Comparison of ENCODE assay signal across 14 cellular contexts in the genomic region with DNA sequence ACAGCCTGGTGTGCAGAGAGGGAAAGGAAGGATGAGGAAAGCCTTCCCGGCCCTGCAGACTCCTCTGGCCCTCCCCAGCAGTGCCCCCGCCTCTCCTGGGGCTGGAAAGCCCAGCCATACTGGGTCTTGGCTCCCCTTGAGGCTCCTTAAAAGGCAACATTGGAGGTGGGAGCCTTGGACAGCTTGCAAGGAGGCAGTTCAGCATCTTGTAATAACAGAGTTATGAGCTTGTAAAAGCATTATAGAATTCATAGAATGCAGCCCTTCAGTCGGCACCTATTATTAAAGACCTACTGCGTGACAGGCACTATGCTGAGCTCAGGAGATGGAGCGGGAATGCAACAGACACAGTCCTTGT. TPM values are rescaled to one million over a fixed set of nuclear protein-coding genes. Genes with fewer than 3 reads are reported as not detected.
A peak's percentile ranks its signal among the peaks of the same experiment; 100 is the strongest.
DNase-seq lines count a peak whose midpoint lies in the region; ATAC-seq and TF ChIP-seq lines count a peak whose summit lies in the region.
"Had no signal": no experiment of that assay in that cellular context is flagged by ENCODE, and none has a peak within 500 bp of the region (broad histone marks: within the 10 kb centered on the region; RNA-seq: fewer than 3 reads in every experiment).

No MANE protein-coding gene starts in this region.

- no peaks in the 10 kb centered on the region for H3F3A ChIP-seq in smooth muscle cell (ENCODE audit: low read depth)

- peaks cover 4% of the 10 kb centered on the region for H3K79me2 ChIP-seq in smooth muscle cell (ENCODE audit: low read depth)

- H3K4me3 ChIP-seq in smooth muscle cell, result peak overlapping the region; percentile 21

- no TSS peak for BruUV-seq in MCF 10A (replicated peaks; lab: Mats Ljungman, UMichigan)

- peaks cover 11% of the 10 kb centered on the region for H3K36me3 Mint-ChIP-seq in MCF 10A (ENCODE audit: insufficient read depth, unreplicated experiment)
- H3K36me3 Mint-ChIP-seq: brain had no signal

- peak overlapping the region; percentile 64 for H3K4me2 ChIP-seq in smooth muscle cell

- H3K36me3 ChIP-seq in smooth muscle cell (ENCODE audit: low read depth), result no peaks in the 10 kb centered on the region

- H3K9ac ChIP-seq in smooth muscle cell (ENCODE audit: low read depth), result no peak overlapping the region

- H2AFZ ChIP-seq in smooth muscle cell (ENCODE audit: low read depth), result no peak overlapping the region

- H3K27me3 ChIP-seq in layer of hippocampus (ENCODE audit: control insufficient read depth, insufficient read depth, low read length) (peaks cover 3% of the 10 kb centered on the region), smooth muscle cell (ENCODE audit: low read depth) (no peaks in the 10 kb centered on the region)

- DNase-seq in EH (ENCODE audit: low read depth) (peak; percentile 82), MCF 10A (ENCODE audit: unreplicated experiment) (no peak), smooth muscle cell (lab: John Stamatoyannopoulos, UW; ENCODE audit: unreplicated experiment) (no peak), anterior cingulate cortex (lab: John Stamatoyannopoulos, UW) (no peak)
- no peak for DNase-seq in activated CD4-positive, alpha-beta T cell treated with anti-CD3 and anti-CD28 coated beads for 48 hours
- DNase-seq: activated CD4-positive, alpha-beta T cell treated with anti-CD3 and anti-CD28 coated beads, Interleukin-2, amount 50 U/mL, for 48 hours; DMS 273 treated with DMSO at 0.1 percent for 48 hours; NCI-H1694; T-helper 9 cell had no signal

- peak overlapping the region; percentile 54 for H3K27ac ChIP-seq in layer of hippocampus (ENCODE audit: low read depth, low read length)
- H3K27ac ChIP-seq in smooth muscle cell (ENCODE audit: low read depth), result peak overlapping the region; percentile 53

- H3K4me3 Mint-ChIP-seq in MCF 10A (ENCODE audit: unreplicated experiment), result no peak overlapping the region
- H3K4me3 Mint-ChIP-seq: brain had no signal

- no peaks in the 10 kb centered on the region for H3K9me3 Mint-ChIP-seq in MCF 10A (ENCODE audit: unreplicated experiment)
- H3K9me3 Mint-ChIP-seq: brain had no signal

- CTCF ChIA-PET in MCF 10A (lab: Yijun Ruan, JAX), result interaction anchor here (0.7 to 2.0 kb wide), 4 partner anchors 11 to 208 kb away, joined by 3 to 10 read pairs (median 4); no protein-coding TSS in a partner anchor

- intact Hi-C loops in MCF 10A (cut with micrococcal nuclease), result no loop called here

- 49% methylated on average over 5 of the region's 5 CpGs for whole genome bisulfite sequencing in smooth muscle cell (ENCODE audit: low lambda C conversion rate)

- peaks cover 40% of the 10 kb centered on the region for H3K4me1 Mint-ChIP-seq in MCF 10A (ENCODE audit: insufficient read depth, unreplicated experiment)

- H3K27ac Mint-ChIP-seq in MCF 10A (ENCODE audit: low read depth, unreplicated experiment), result peak overlapping the region; percentile 21

- H3K9me3 ChIP-seq in smooth muscle cell (replicated peaks; ENCODE audit: low read depth), result no peaks in the 10 kb centered on the region

- TF ChIP-seq POLR2A in GM18505 (IDR thresholded peaks at IDR 0.05; ENCODE audit: borderline replicate concordance, extremely low read depth, insufficient read depth, insufficient read length), result no peak

- no peaks in the 10 kb centered on the region for H4K20me1 ChIP-seq in smooth muscle cell (ENCODE audit: low read depth)

- ATAC-seq in GM18505 (IDR thresholded peaks at IDR 0.05; ENCODE audit: unreplicated experiment) (no peak), GM18867 (IDR thresholded peaks at IDR 0.05; ENCODE audit: unreplicated experiment) (no peak)

- TF ChIP-seq CTCF in MCF 10A (IDR thresholded peaks at IDR 0.05; ENCODE audit: unreplicated experiment) (no peak), smooth muscle cell (IDR thresholded peaks at IDR 0.05; ENCODE audit: borderline replicate concordance, insufficient read depth, poor library complexity, severe bottlenecking) (no peak)

- POLR2A ChIA-PET in MCF 10A (lab: Yijun Ruan, JAX), result no interaction called here

- peaks cover 8% of the 10 kb centered on the region for H3K4me1 ChIP-seq in smooth muscle cell (ENCODE audit: low read depth)

- no peaks in the 10 kb centered on the region for H3K27me3 Mint-ChIP-seq in MCF 10A (ENCODE audit: insufficient read depth, unreplicated experiment)

RNA-seq across cellular contexts. Expression of a gene that starts 4.2 kb away (rescaled TPM):
- 2.7 and 2.9 TPM in 2 replicates for total RNA-seq in MCF 10A (2022)
- total RNA-seq in smooth muscle cell, result 142 and 148 TPM in 2 replicates
- polyA plus RNA-seq in smooth muscle cell, result 40.9 and 219 TPM in 2 replicates

RNA-seq across cellular contexts. Expression of a gene that starts 37.0 kb away (rescaled TPM):
- total RNA-seq in MCF 10A (2022) (not detected in 2 replicates), smooth muscle cell (2.0 TPM in 1 of 2 replicates, not detected in the other)
- 0.19 TPM in 1 of 2 replicates, not detected in the other for polyA plus RNA-seq in smooth muscle cell
- polyA plus RNA-seq: AG04450 had no signal

Comparison
In these comparisons a context has a peak if more than half of its experiments do, and no peak if none do; other contexts are left out.
1. RNA of a gene that starts 4.2 kb away (total RNA-seq): 142 to 148 TPM in smooth muscle cell; 2.7 to 2.9 TPM in MCF 10A; every median in the first group is over 10 times any median in the second.